17 cellular contexts compared by ENCODE assay signal in genomic region chr13:103273825-103274224, GRCh38.
"Had no signal": no experiment of that assay in that cellular context is flagged by ENCODE, and none has a peak within 500 bp of the region (broad histone marks: within the 10 kb centered on the region; RNA-seq: fewer than 3 reads in every experiment).

No MANE protein-coding gene starts in this region.

- H3K36me3 ChIP-seq: colonic mucosa, heart right ventricle, neural progenitor cell, thoracic aorta, vagina had no signal

- H3K4me1 ChIP-seq: colonic mucosa, heart right ventricle, neural progenitor cell, vagina had no signal

- DNase-seq: activated CD4-positive, alpha-beta T cell treated with anti-CD3 and anti-CD28 coated beads, Interleukin-2, amount 50 U/mL, for 1 hour; activated CD8-positive, alpha-beta T cell treated with anti-CD3 and anti-CD28 coated beads, Interleukin-2, amount 10 ng/mL, durations not matched to agents 7 days and 5 days; activated T-cell treated with anti-CD3 and anti-CD28 coated beads, Interleukin-2, amount 50 U/mL, for 1 hour; colonic mucosa; dorsolateral prefrontal cortex; heart right ventricle; islet precursor cell; left colon; mesenchymal stem cell; naive thymus-derived CD4-positive, alpha-beta T cell; posterior cingulate gyrus; stimulated activated CD4-positive, alpha-beta T cell treated with anti-CD3 and anti-CD28 coated beads, Interleukin-2, amount 100 ng/mL, for 48 hours; stimulated activated naive CD4-positive, alpha-beta T cell had no signal

- ATAC-seq: activated CD4-positive, CD25-positive, alpha-beta regulatory T cell treated with anti-CD3 and anti-CD28 coated beads, Interleukin-2, amount 50 U/mL, for 24 hours; activated CD8-positive, alpha-beta T cell treated with anti-CD3 and anti-CD28 coated beads, Interleukin-2, amount 10 ng/mL, durations not matched to agents 7 days and 5 days; heart right ventricle; left colon; naive thymus-derived CD4-positive, alpha-beta T cell had no signal

- H3K9me3 ChIP-seq: colonic mucosa, heart right ventricle, thoracic aorta, vagina had no signal

- H3K4me3 ChIP-seq: colonic mucosa, dorsolateral prefrontal cortex, heart right ventricle, neural progenitor cell, thoracic aorta, vagina had no signal
